19 cellular contexts compared by ENCODE assay signal in the genomic region with DNA sequence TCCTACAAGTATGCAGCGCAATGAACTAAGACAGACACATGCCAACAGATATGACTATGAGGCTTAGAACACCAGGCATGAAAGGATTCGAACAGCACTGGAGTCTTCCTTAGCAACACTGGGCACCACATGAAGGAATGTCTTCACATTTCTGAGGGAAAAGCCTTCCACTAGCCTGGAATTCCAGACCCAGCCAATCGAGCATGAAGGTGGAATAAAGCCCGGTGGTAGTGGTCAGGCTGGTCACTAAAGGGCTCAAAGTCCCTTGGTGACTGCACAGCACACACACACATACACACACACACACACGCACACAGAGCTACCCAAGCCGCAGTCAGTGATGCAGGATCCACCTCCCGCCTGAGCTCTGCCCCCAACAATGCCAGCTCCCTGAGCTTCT. TPM values are rescaled to one million over a fixed set of nuclear protein-coding genes. Genes with fewer than 3 reads are reported as not detected.
DNase-seq lines count a peak whose midpoint lies in the region; TF ChIP-seq lines count a peak whose summit lies in the region.
"Had no signal": no experiment of that assay in that cellular context is flagged by ENCODE, and none has a peak within 500 bp of the region (broad histone marks: within the 10 kb centered on the region; RNA-seq: fewer than 3 reads in every experiment).

No MANE protein-coding gene starts in this region.

- H3K27ac Mint-ChIP-seq in mesothelial cell of epicardium: peak overlapping the region; percentile 48
- H3K27ac Mint-ChIP-seq in activated CD4-positive, alpha-beta memory T cell treated with anti-CD3 and anti-CD28 coated beads, Interleukin-2, amount 10 ng/mL, durations not matched to agents 7 days and 5 days: no peak overlapping the region
- H3K27ac Mint-ChIP-seq: activated naive CD4-positive, alpha-beta T cell treated with anti-CD3 and anti-CD28 coated beads, Interleukin-2, amount 50 U/mL, for 24 hours; activated T-cell treated with anti-CD3 and anti-CD28 coated beads, Interleukin-2, amount 50 U/mL, for 24 hours had no signal

- H3K9me3 Mint-ChIP-seq in mesothelial cell of epicardium: no peaks in the 10 kb centered on the region
- no peaks in the 10 kb centered on the region for H3K9me3 Mint-ChIP-seq in activated CD4-positive, alpha-beta memory T cell treated with anti-CD3 and anti-CD28 coated beads, Interleukin-2, amount 10 ng/mL, durations not matched to agents 7 days and 5 days
- H3K9me3 Mint-ChIP-seq: activated naive CD4-positive, alpha-beta T cell treated with anti-CD3 and anti-CD28 coated beads, Interleukin-2, amount 50 U/mL, for 24 hours; activated T-cell treated with anti-CD3 and anti-CD28 coated beads, Interleukin-2, amount 50 U/mL, for 24 hours; stimulated activated effector memory CD8-positive, alpha-beta T cell treated with anti-CD3 and anti-CD28 coated beads, Interleukin-12 subunit alpha, Interleukin-12 subunit beta, amount 100 ng/mL, for 72 hours had no signal

- no peak overlapping the region for H3K4me3 Mint-ChIP-seq in mesothelial cell of epicardium
- no peak overlapping the region for H3K4me3 Mint-ChIP-seq in activated CD4-positive, alpha-beta memory T cell treated with anti-CD3 and anti-CD28 coated beads, Interleukin-2, amount 10 ng/mL, durations not matched to agents 7 days and 5 days
- H3K4me3 Mint-ChIP-seq: activated naive CD4-positive, alpha-beta T cell treated with anti-CD3 and anti-CD28 coated beads, Interleukin-2, amount 50 U/mL, for 24 hours; activated T-cell treated with anti-CD3 and anti-CD28 coated beads, Interleukin-2, amount 50 U/mL, for 24 hours; stimulated activated effector memory CD8-positive, alpha-beta T cell treated with anti-CD3 and anti-CD28 coated beads, Interleukin-12 subunit alpha, Interleukin-12 subunit beta, amount 100 ng/mL, for 72 hours had no signal

- H3K27ac ChIP-seq in RWPE1: peak overlapping the region; percentile 41; the same call in 1 of the 2 replicates
- H3K27ac ChIP-seq: SJSA1 had no signal

- H3K27me3 Mint-ChIP-seq in mesothelial cell of epicardium (ENCODE audit: low read depth): no peaks in the 10 kb centered on the region
- H3K27me3 Mint-ChIP-seq in activated CD4-positive, alpha-beta memory T cell treated with anti-CD3 and anti-CD28 coated beads, Interleukin-2, amount 10 ng/mL, durations not matched to agents 7 days and 5 days: no peaks in the 10 kb centered on the region
- H3K27me3 Mint-ChIP-seq: activated naive CD4-positive, alpha-beta T cell treated with anti-CD3 and anti-CD28 coated beads, Interleukin-2, amount 50 U/mL, for 24 hours; activated T-cell treated with anti-CD3 and anti-CD28 coated beads, Interleukin-2, amount 50 U/mL, for 24 hours had no signal

- peaks cover 33% of the 10 kb centered on the region for H3K4me1 Mint-ChIP-seq in mesothelial cell of epicardium
- peaks cover 4% of the 10 kb centered on the region for H3K4me1 Mint-ChIP-seq in activated CD4-positive, alpha-beta memory T cell treated with anti-CD3 and anti-CD28 coated beads, Interleukin-2, amount 10 ng/mL, durations not matched to agents 7 days and 5 days
- H3K4me1 Mint-ChIP-seq: activated naive CD4-positive, alpha-beta T cell treated with anti-CD3 and anti-CD28 coated beads, Interleukin-2, amount 50 U/mL, for 24 hours had no signal

- CTCF ChIA-PET in RWPE1 (lab: Yijun Ruan, JAX): interaction anchor here (1.1 kb wide), 1 partner anchor 21 kb away, joined by 4 read pairs; no protein-coding TSS in a partner anchor
- CTCF ChIA-PET in activated CD4-positive, alpha-beta memory T cell treated with anti-CD3 and anti-CD28 coated beads, Interleukin-2, amount 10 ng/mL, durations not matched to agents 7 days and 5 days (lab: Charles Lee): no interaction called here

- H3K36me3 Mint-ChIP-seq in mesothelial cell of epicardium: peaks cover 3% of the 10 kb centered on the region
- H3K36me3 Mint-ChIP-seq in activated CD4-positive, alpha-beta memory T cell treated with anti-CD3 and anti-CD28 coated beads, Interleukin-2, amount 10 ng/mL, durations not matched to agents 7 days and 5 days (ENCODE audit: low read depth): no peaks in the 10 kb centered on the region
- H3K36me3 Mint-ChIP-seq: activated naive CD4-positive, alpha-beta T cell treated with anti-CD3 and anti-CD28 coated beads, Interleukin-2, amount 50 U/mL, for 24 hours had no signal

- H3K4me3 ChIP-seq in AG10803 (ENCODE audit: low read length): no peak overlapping the region
- H3K4me3 ChIP-seq: SJSA1 had no signal

- POLR2A ChIA-PET in RWPE1 (lab: Yijun Ruan, JAX; ENCODE audit: low non-redundant PET): no interaction called here
- POLR2A ChIA-PET in activated CD4-positive, alpha-beta memory T cell treated with anti-CD3 and anti-CD28 coated beads, Interleukin-2, amount 10 ng/mL, durations not matched to agents 7 days and 5 days (lab: Charles Lee): no interaction called here

- DNase-seq in AG10803 (ENCODE audit: low read depth): peak; percentile 83
- DNase-seq in RWPE1 (ENCODE audit: low spot score): no peak
- DNase-seq in fibroblast of gingiva (ENCODE audit: low read depth): peak; percentile 19
- DNase-seq in mesothelial cell of epicardium (ENCODE audit: low spot score in 2 of 2, unreplicated experiment in 2 of 2): no peak
- no peak for DNase-seq in Kasumi-1 (lab: John Stamatoyannopoulos, UW)
- DNase-seq in activated CD4-positive, alpha-beta memory T cell treated with anti-CD3 and anti-CD28 coated beads, Interleukin-2, amount 10 ng/mL, durations not matched to agents 7 days and 5 days: no peak
- DNase-seq in NCI-H1092 (lab: John Stamatoyannopoulos, UW): no peak
- DNase-seq in LoVo (ENCODE audit: low spot score): no peak
- DNase-seq: activated CD4-positive, alpha-beta T cell treated with anti-CD3 and anti-CD28 coated beads, Interleukin-2, amount 50 U/mL, for 4 hours; activated T-cell treated with anti-CD3 and anti-CD28 coated beads, Interleukin-2, amount 50 U/mL, for 24 hours; effector CD8-positive, alpha-beta T cell; foreskin melanocyte; midbrain; NCI-H146; NCI-H446 treated with DMSO at 0.1 percent for 48 hours; small intestine had no signal

- TF ChIP-seq CTCF in AG10803 (conservative IDR thresholded peaks at IDR 0.05; ENCODE audit: low read length) (no peak), RWPE1 (conservative IDR thresholded peaks at IDR 0.05; ENCODE audit: low read depth) (no peak), mesothelial cell of epicardium (IDR thresholded peaks at IDR 0.05; ENCODE audit: unreplicated experiment) (no peak)

RNA-seq across cellular contexts. Expression of gene SFXN5, which starts 19.7 kb away (rescaled TPM):
- total RNA-seq in mesothelial cell of epicardium: 18.8 to 20.2 TPM (median 18.9 TPM) in 3 replicates
- 1 to 10 TPM; 4.3 to 6.1 TPM for total RNA-seq in activated CD4-positive, alpha-beta memory T cell treated with anti-CD3 and anti-CD28 coated beads, Interleukin-2, amount 10 ng/mL, durations not matched to agents 7 days and 5 days

RNA-seq across cellular contexts. Expression of gene RAB11FIP5, which starts 21.6 kb away (rescaled TPM):
- 23.3 to 25.4 TPM (median 25.1 TPM) in 3 replicates for total RNA-seq in mesothelial cell of epicardium
- total RNA-seq in activated CD4-positive, alpha-beta memory T cell treated with anti-CD3 and anti-CD28 coated beads, Interleukin-2, amount 10 ng/mL, durations not matched to agents 7 days and 5 days: 10 to 100 TPM; 22.6 to 24.0 TPM

Comparison
In these comparisons a context has a peak if more than half of its experiments do, and no peak if none do; other contexts are left out.
1. DNase-seq: peak in AG10803 (single experiment) and fibroblast of gingiva (single experiment); none in RWPE1 (single experiment), mesothelial cell of epicardium (0 of 2), Kasumi-1 (0 of 2), activated CD4-positive, alpha-beta memory T cell treated with anti-CD3 and anti-CD28 coated beads, Interleukin-2, amount 10 ng/mL, durations not matched to agents 7 days and 5 days (single experiment), NCI-H1092 (single experiment) and LoVo (single experiment).